ENCODE assay signal across 14 cellular contexts in the genomic region with DNA sequence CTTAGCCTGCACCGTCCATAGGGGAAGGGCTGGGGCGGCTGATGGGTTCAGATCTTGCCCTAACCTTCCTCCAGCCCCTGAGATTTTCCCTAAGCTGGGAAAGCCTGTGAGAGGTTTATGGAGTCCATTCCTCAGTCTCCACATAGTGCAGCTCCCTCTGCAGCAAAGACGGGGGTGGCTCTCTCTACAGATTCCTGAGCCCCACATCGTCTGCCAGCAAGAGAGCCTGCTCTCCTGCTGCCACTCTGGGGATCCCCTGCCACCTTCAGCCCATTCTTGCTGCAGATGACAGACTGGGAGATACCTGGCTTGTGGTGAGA. TPM values are rescaled to one million over a fixed set of nuclear protein-coding genes. Genes with fewer than 3 reads are reported as not detected.
DNase-seq lines count a peak whose midpoint lies in the region; FAIRE-seq and TF ChIP-seq lines count a peak whose summit lies in the region.
"Had no signal": no experiment of that assay in that cellular context is flagged by ENCODE, and none has a peak within 500 bp of the region (broad histone marks: within the 10 kb centered on the region; RNA-seq: fewer than 3 reads in every experiment).

No MANE protein-coding gene starts in this region.

- peak overlapping the region; percentile 16 for H4K8ac ChIP-seq in mesenchymal stem cell (ENCODE audit: low read length)

- H3K79me1 ChIP-seq in mesenchymal stem cell (replicated peaks; ENCODE audit: low read length, poor library complexity, severe bottlenecking): peaks cover 29% of the 10 kb centered on the region

- intact Hi-C loops in ascending aorta (cut with DNase I): no loop called here
- intact Hi-C loops in testis (cut with DNase I; ENCODE audit: low total_unique reads): loop anchor here (5.0 kb wide), 1 partner anchor 55 kb away; no protein-coding TSS in a partner anchor

- peak overlapping the region; percentile 6; the same call in 1 of the 2 replicates for H3K4me2 ChIP-seq in KMS-11
- no peak overlapping the region for H3K4me2 ChIP-seq in mesenchymal stem cell (ENCODE audit: low read length, poor library complexity, severe bottlenecking)

- H3K18ac ChIP-seq in mesenchymal stem cell (ENCODE audit: low read depth in 1 of 2, low read length in 2 of 2): peak overlapping the region in 1 of 2 experiments; percentile 29

- H3K9ac ChIP-seq in KMS-11 (no peak overlapping the region), mesenchymal stem cell (ENCODE audit: low read length) (peak overlapping the region; percentile 55)

- H3K36me3 ChIP-seq in KMS-11 (ENCODE audit: insufficient read depth) (no peaks in the 10 kb centered on the region), ascending aorta (peaks cover 7 to 14% of the 10 kb centered on the region in 2 donors), mesenchymal stem cell (ENCODE audit: control insufficient read depth in 1 of 2, insufficient read depth in 2 of 2, low read depth in 1 of 2, low read length in 2 of 2) (peaks cover 16 to 28% of the 10 kb centered on the region in 2 experiments), testis (ENCODE audit: low read depth, missing control alignments) (no peaks in the 10 kb centered on the region)

- H2BK12ac ChIP-seq in mesenchymal stem cell (ENCODE audit: low read length in 2 of 2): peak overlapping the region; percentile 7 to 66

- H3K4me3 ChIP-seq in KMS-11 (IDR thresholded peaks at IDR 0.05; ENCODE audit: insufficient read depth, low read depth, low read length): no peak overlapping the region
- H3K4me3 ChIP-seq in ascending aorta: no peak overlapping the region
- H3K4me3 ChIP-seq in mesenchymal stem cell (ENCODE audit: insufficient read depth in 1 of 2, low read depth in 1 of 2, low read length in 2 of 2): no peak overlapping the region
- no peak overlapping the region for H3K4me3 ChIP-seq in testis
- H3K4me3 ChIP-seq: pancreas had no signal

- H2BK120ac ChIP-seq in mesenchymal stem cell (ENCODE audit: low read depth, low read length): no peak overlapping the region

- DNase-seq in ascending aorta (ENCODE audit: low spot score in 2 of 2): no peak
- DNase-seq in mesenchymal stem cell: no peak
- DNase-seq in testis: no peak
- no peak for DNase-seq in RCC 7860 (ENCODE audit: low spot score)
- DNase-seq in SW480 (ENCODE audit: low spot score): no peak
- no peak for DNase-seq in mesenteric fat pad (ENCODE audit: low spot score)
- DNase-seq: activated CD4-positive, alpha-beta memory T cell treated with anti-CD3 and anti-CD28 coated beads for 36 hours had no signal

- H3K14ac ChIP-seq in mesenchymal stem cell (ENCODE audit: low read length in 2 of 2): no peak overlapping the region

- H2AFZ ChIP-seq in KMS-11 (ENCODE audit: low read depth): no peak overlapping the region
- no peak overlapping the region for H2AFZ ChIP-seq in mesenchymal stem cell (ENCODE audit: low read depth, low read length)

- H4K20me1 ChIP-seq in KMS-11 (ENCODE audit: insufficient read depth): no peaks in the 10 kb centered on the region

- WGBS in mesenchymal stem cell: 74% methylated on average over 4 of the region's 4 CpGs
- 61 to 68% methylated on average over 4 of the region's 4 CpGs for WGBS in testis, 2 donors

- no peak overlapping the region for H3K23ac ChIP-seq in mesenchymal stem cell (ENCODE audit: low read length in 2 of 2)

- TF ChIP-seq POLR2A in testis (IDR thresholded peaks at IDR 0.05): no peak

- no peaks in the 10 kb centered on the region for H3K27me3 ChIP-seq in KMS-11 (ENCODE audit: insufficient read depth, low read depth)
- H3K27me3 ChIP-seq in ascending aorta: no peaks in the 10 kb centered on the region
- H3K27me3 ChIP-seq in mesenchymal stem cell (ENCODE audit: control insufficient read depth in 1 of 2, insufficient read depth in 1 of 2, low read length in 2 of 2): peaks cover 3 to 29% of the 10 kb centered on the region in 2 experiments
- H3K27me3 ChIP-seq in testis: no peaks in the 10 kb centered on the region
- H3K27me3 ChIP-seq: pancreas had no signal

- peak overlapping the region; percentile 55 for H4K91ac ChIP-seq in mesenchymal stem cell (ENCODE audit: low read length)

- no peaks in the 10 kb centered on the region for H3K9me3 ChIP-seq in ascending aorta
- no peaks in the 10 kb centered on the region for H3K9me3 ChIP-seq in mesenchymal stem cell (ENCODE audit: control insufficient read depth, low read length)
- H3K9me3 ChIP-seq in testis: no peaks in the 10 kb centered on the region
- H3K9me3 ChIP-seq: pancreas had no signal

- no peak for FAIRE-seq in RCC 7860 (lab: Jason Lieb, UNC)
- FAIRE-seq: pancreas had no signal

- no peak overlapping the region for H2BK5ac ChIP-seq in mesenchymal stem cell (ENCODE audit: low read depth, low read length, poor library complexity, severe bottlenecking)

- no peak overlapping the region for H2BK15ac ChIP-seq in mesenchymal stem cell (ENCODE audit: low read depth, poor library complexity, severe bottlenecking)

- H3K4ac ChIP-seq in mesenchymal stem cell (ENCODE audit: low read depth in 1 of 2, low read length in 2 of 2): peak overlapping the region in 1 of 2 experiments; percentile 17

- no peak overlapping the region for H2AK5ac ChIP-seq in mesenchymal stem cell (ENCODE audit: low read length, severe bottlenecking)

- H3K79me2 ChIP-seq in KMS-11 (ENCODE audit: insufficient read depth, low read depth): no peaks in the 10 kb centered on the region

- H3K4me1 ChIP-seq in KMS-11 (ENCODE audit: low read depth, poor library complexity, severe bottlenecking) (peaks cover 31% of the 10 kb centered on the region), ascending aorta (peaks cover 7 to 21% of the 10 kb centered on the region in 2 donors), mesenchymal stem cell (ENCODE audit: control insufficient read depth, insufficient read depth, low read depth, low read length) (peaks cover 22% of the 10 kb centered on the region), testis (peaks cover 49% of the 10 kb centered on the region)
- H3K4me1 ChIP-seq: pancreas had no signal

- TF ChIP-seq CTCF in KMS-11 (conservative IDR thresholded peaks at IDR 0.05; ENCODE audit: low read depth, low read length) (no peak), ascending aorta (IDR thresholded peaks at IDR 0.05) (no peak), testis (IDR thresholded peaks at IDR 0.05) (no peak)

- no peak overlapping the region for H3K27ac ChIP-seq in KMS-11
- peak overlapping the region; percentile 50 to 67 for H3K27ac ChIP-seq in ascending aorta
- no peak overlapping the region for H3K27ac ChIP-seq in mesenchymal stem cell (ENCODE audit: low read length, poor library complexity, severe bottlenecking)
- H3K27ac ChIP-seq in testis: peak overlapping the region; percentile 80 to 87
- H3K27ac ChIP-seq: pancreas, SK-N-MC had no signal

RNA-seq across cellular contexts. Expression of gene SMIM41, which starts 3.1 kb away (rescaled TPM):
- total RNA-seq in ascending aorta (7.9 TPM), testis (10 to 100 TPM; 15.6 to 21.7 TPM), mesenteric fat pad (0.45 TPM)
- 3.3 TPM for polyA plus RNA-seq in mesenchymal stem cell (2013, experiment 1 of 2)
- 3.5 TPM for polyA plus RNA-seq in mesenchymal stem cell (2013, experiment 2 of 2)
- 2.6 TPM for polyA plus RNA-seq in testis (ENCODE audit: insufficient read depth, low read depth, low replicate concordance)
- total RNA-seq: activated CD4-positive, alpha-beta memory T cell treated with anti-CD3 and anti-CD28 coated beads for 36 hours; activated T-helper 1 cell treated with anti-CD3 and anti-CD28 coated beads, Interleukin-12 subunit alpha, Interleukin-12 subunit beta, Interleukin-2, Interleukin-4 antibody, amounts not matched to agents 30 ng/mL and 10 ng/mL and 1 ng/mL, durations not matched to agents 14 hours and 24 hours and 36 hours; Daoy; HT-29; lung microvascular endothelial cell had no signal

RNA-seq across cellular contexts. Expression of gene ATG101, which starts 12.8 kb away (rescaled TPM):
- total RNA-seq in ascending aorta (39.8 TPM), testis (10 to 100 TPM; 52.6 to 64.5 TPM), mesenteric fat pad (36.2 TPM)
- 38.1 TPM for polyA plus RNA-seq in mesenchymal stem cell (2013, experiment 1 of 2)
- polyA plus RNA-seq in mesenchymal stem cell (2013, experiment 2 of 2): 37.4 TPM
- polyA plus RNA-seq in testis (ENCODE audit: insufficient read depth, low read depth, low replicate concordance): 64.5 TPM

RNA-seq across cellular contexts. Expression of gene NR4A1, which starts 31.4 kb away (rescaled TPM):
- total RNA-seq in ascending aorta (722 TPM), testis (10 to 100 TPM; 55.1 to 88.5 TPM), mesenteric fat pad (863 TPM)
- 59.6 TPM for polyA plus RNA-seq in mesenchymal stem cell (2013, experiment 1 of 2)
- 43.8 TPM for polyA plus RNA-seq in mesenchymal stem cell (2013, experiment 2 of 2)
- 41.5 TPM for polyA plus RNA-seq in testis (ENCODE audit: insufficient read depth, low read depth, low replicate concordance)

Comparison
In these comparisons a context has a peak if more than half of its experiments do, and no peak if none do; other contexts are left out.
1. H3K27ac ChIP-seq: peak in ascending aorta (2 of 2) and testis (2 of 2); none in KMS-11 (single experiment) and mesenchymal stem cell (single experiment).